Comparison of ENCODE assay signal across 25 cellular contexts in genomic region chr2:14388724-14389123, GRCh38.
"Had no signal": no experiment of that assay in that cellular context is flagged by ENCODE, and none has a peak within 500 bp of the region (broad histone marks: within the 10 kb centered on the region; RNA-seq: fewer than 3 reads in every experiment).

No MANE protein-coding gene starts in this region.

- H3K27ac ChIP-seq: body of pancreas had no signal

- H3K36me3 Mint-ChIP-seq: activated naive CD8-positive, alpha-beta T cell; WTC11 had no signal

- DNase-seq: activated CD4-positive, alpha-beta T cell treated with anti-CD3 and anti-CD28 coated beads for 1 hour; activated CD4-positive, alpha-beta T cell treated with anti-CD3 and anti-CD28 coated beads for 4 hours; activated CD4-positive, alpha-beta T cell treated with anti-CD3 and anti-CD28 coated beads, Interleukin-2, amount 10 ng/mL, durations not matched to agents 7 days and 5 days; activated CD4-positive, alpha-beta T cell treated with anti-CD3 and anti-CD28 coated beads, Interleukin-2, amount 50 U/mL, for 48 hours; activated CD8-positive, alpha-beta memory T cell treated with anti-CD3 and anti-CD28 coated beads for 24 hours; activated CD8-positive, alpha-beta T cell treated with anti-CD3 and anti-CD28 coated beads for 36 hours; activated effector memory CD4-positive, alpha-beta T cell treated with Interleukin-2 at 50 U/mL for 16 hours; activated gamma-delta T cell treated with Interleukin-2 at 50 U/mL for 16 hours; activated naive CD4-positive, alpha-beta T cell treated with anti-CD3 and anti-CD28 coated beads, Interleukin-2, amount 50 U/mL, for 16 hours; activated naive CD4-positive, alpha-beta T cell treated with Interleukin-2 at 50 U/mL for 16 hours; activated T-cell treated with anti-CD3 and anti-CD28 coated beads, Interleukin-2, amount 50 U/mL, for 4 hours; amniotic stem cell; aorta; body of pancreas; caudate nucleus; cortex of kidney; dermis blood vessel endothelial cell; effector CD4-positive, alpha-beta T cell; effector memory CD8-positive, alpha-beta T cell; foreskin fibroblast; T-helper 2 cell had no signal

- H3K4me1 ChIP-seq: body of pancreas had no signal

- H3K4me1 Mint-ChIP-seq: activated CD4-positive, alpha-beta T cell treated with anti-CD3 and anti-CD28 coated beads, Interleukin-2, amount 10 ng/mL, durations not matched to agents 7 days and 5 days; activated T-helper 17 cell treated with anti-CD3 and anti-CD28 coated beads, Interleukin-2, amount 50 U/mL, for 72 hours; WTC11 had no signal

- H3K4me3 ChIP-seq: body of pancreas had no signal

- H3K27me3 ChIP-seq: body of pancreas had no signal

- H3K27me3 Mint-ChIP-seq: activated CD4-positive, alpha-beta T cell treated with anti-CD3 and anti-CD28 coated beads, Interleukin-2, amount 10 ng/mL, durations not matched to agents 7 days and 5 days; activated CD8-positive, alpha-beta T cell treated with anti-CD3 and anti-CD28 coated beads for 36 hours; activated naive CD8-positive, alpha-beta T cell; activated T-helper 17 cell treated with anti-CD3 and anti-CD28 coated beads, Interleukin-2, amount 50 U/mL, for 72 hours; effector memory CD8-positive, alpha-beta T cell had no signal

- H3K4me3 Mint-ChIP-seq: activated CD4-positive, alpha-beta T cell treated with anti-CD3 and anti-CD28 coated beads, Interleukin-2, amount 10 ng/mL, durations not matched to agents 7 days and 5 days; activated CD8-positive, alpha-beta T cell treated with anti-CD3 and anti-CD28 coated beads for 36 hours; activated naive CD8-positive, alpha-beta T cell; activated T-cell treated with anti-CD3 and anti-CD28 coated beads, Interleukin-2, amount 50 U/mL, for 4 hours; activated T-helper 17 cell treated with anti-CD3 and anti-CD28 coated beads, Interleukin-2, amount 50 U/mL, for 72 hours; effector memory CD8-positive, alpha-beta T cell; WTC11 had no signal

- ATAC-seq: activated CD8-positive, alpha-beta T cell treated with anti-CD3 and anti-CD28 coated beads for 36 hours; activated T-cell treated with anti-CD3 and anti-CD28 coated beads, Interleukin-2, amount 50 U/mL, for 4 hours; activated T-helper 17 cell treated with anti-CD3 and anti-CD28 coated beads, Interleukin-2, amount 50 U/mL, for 72 hours; body of pancreas; effector memory CD8-positive, alpha-beta T cell; esophagus mucosa; WTC11 had no signal

- H3K9me3 Mint-ChIP-seq: activated CD4-positive, alpha-beta T cell treated with anti-CD3 and anti-CD28 coated beads, Interleukin-2, amount 10 ng/mL, durations not matched to agents 7 days and 5 days; activated T-cell treated with anti-CD3 and anti-CD28 coated beads, Interleukin-2, amount 50 U/mL, for 4 hours; activated T-helper 17 cell treated with anti-CD3 and anti-CD28 coated beads, Interleukin-2, amount 50 U/mL, for 72 hours; WTC11 had no signal

- H3K27ac Mint-ChIP-seq: activated CD4-positive, alpha-beta T cell treated with anti-CD3 and anti-CD28 coated beads, Interleukin-2, amount 10 ng/mL, durations not matched to agents 7 days and 5 days; activated CD8-positive, alpha-beta T cell treated with anti-CD3 and anti-CD28 coated beads for 36 hours; activated naive CD8-positive, alpha-beta T cell; activated T-helper 17 cell treated with anti-CD3 and anti-CD28 coated beads, Interleukin-2, amount 50 U/mL, for 72 hours; effector memory CD8-positive, alpha-beta T cell; WTC11 had no signal

- H3K9me3 ChIP-seq: body of pancreas had no signal
